Comparison of ENCODE assay signal across 8 cellular contexts in the genomic region with DNA sequence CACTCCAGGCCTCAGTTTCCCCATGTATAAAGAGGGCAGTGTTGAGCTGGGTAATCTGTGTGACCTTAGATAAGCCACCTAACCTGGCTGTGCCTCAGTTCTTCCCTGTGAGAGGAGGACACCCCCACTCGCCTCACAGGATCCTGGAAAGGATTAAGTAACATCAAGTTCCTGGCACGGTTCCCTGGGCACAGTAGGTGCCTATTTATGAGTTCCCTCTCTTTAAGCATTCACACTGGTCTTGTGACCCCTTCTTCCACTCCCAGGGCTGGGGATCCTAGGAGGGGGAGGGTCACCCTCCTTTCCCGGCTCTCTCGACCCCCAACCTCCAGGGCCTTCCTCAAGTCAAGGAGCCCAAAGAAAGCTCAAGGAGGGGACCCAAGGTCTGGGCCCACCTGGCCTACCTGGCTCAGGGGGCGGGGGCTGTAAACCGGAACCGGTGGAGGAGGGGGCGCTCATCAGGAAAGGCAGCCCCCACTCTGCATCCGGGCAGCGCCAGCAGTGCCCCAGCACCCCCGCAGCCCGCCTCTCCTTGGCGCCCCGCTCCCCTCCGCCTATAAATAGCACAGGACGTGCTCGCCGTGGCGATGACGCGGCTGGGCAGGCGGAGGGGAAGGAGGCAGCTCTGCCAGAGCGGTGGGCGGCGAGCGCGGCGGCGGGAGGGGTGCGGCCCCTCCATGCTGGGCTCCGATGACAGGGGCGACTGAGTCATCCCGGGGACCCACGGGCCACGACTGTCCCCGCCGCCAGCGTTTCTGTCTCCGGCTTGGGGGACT. TPM values are rescaled to one million over a fixed set of nuclear protein-coding genes. Genes with fewer than 3 reads are reported as not detected.
A peak's percentile ranks its signal among the peaks of the same experiment; 100 is the strongest.
DNase-seq lines count a peak whose midpoint lies in the region; ATAC-seq and TF ChIP-seq lines count a peak whose summit lies in the region.

No MANE protein-coding gene starts in this region.

- POLR2A ChIA-PET in CD4-positive, alpha-beta T cell (lab: Charles Lee) = interaction anchor here (0.7 to 4.4 kb wide), 7 partner anchors 10 to 340 kb away, joined by 3 to 36 read pairs (median 4); a partner anchor contains a TSS

- no peaks in the 10 kb centered on the region for H3K9me3 Mint-ChIP-seq in CD4-positive, alpha-beta T cell

- no peaks in the 10 kb centered on the region for H3K9me3 ChIP-seq in CD4-positive, alpha-beta T cell (ENCODE audit: control insufficient read depth, low read length)
- H3K9me3 ChIP-seq in suprapubic skin = no peaks in the 10 kb centered on the region

- ATAC-seq in CD4-positive, alpha-beta T cell (ENCODE audit: poor library complexity) = peak; percentile 74
- ATAC-seq in foreskin keratinocyte = peak; percentile 47
- no peak for ATAC-seq in GM19467 (IDR thresholded peaks at IDR 0.05; ENCODE audit: unreplicated experiment)
- no peak for ATAC-seq in HG02610 (IDR thresholded peaks at IDR 0.05; ENCODE audit: unreplicated experiment)

- peaks cover 8% of the 10 kb centered on the region for H3K36me3 Mint-ChIP-seq in CD4-positive, alpha-beta T cell (ENCODE audit: low read depth)

- peak overlapping the region; percentile 37 for H3K4me3 ChIP-seq in suprapubic skin

- no peaks in the 10 kb centered on the region for H3K4me1 ChIP-seq in foreskin keratinocyte
- peaks cover 61% of the 10 kb centered on the region for H3K4me1 ChIP-seq in suprapubic skin

- CTCF ChIA-PET in CD4-positive, alpha-beta T cell (lab: Charles Lee) = interaction anchor here (1.0 to 6.4 kb wide), 6 partner anchors 22 to 45 kb away, joined by 3 to 122 read pairs (median 4); no protein-coding TSS in a partner anchor

- no peak overlapping the region for H3K4me3 Mint-ChIP-seq in CD4-positive, alpha-beta T cell

- H3K36me3 ChIP-seq in suprapubic skin = peaks cover 8% of the 10 kb centered on the region

- peak overlapping the region; percentile 7 for H3K27ac ChIP-seq in CD4-positive, alpha-beta T cell (ENCODE audit: low read depth, low read length)
- H3K27ac ChIP-seq in foreskin keratinocyte = no peak overlapping the region
- H3K27ac ChIP-seq in suprapubic skin = peak overlapping the region; percentile 66

- 0% methylated on average over 8 of the region's 39 CpGs for WGBS in suprapubic skin

- TF ChIP-seq EP300 in suprapubic skin (IDR thresholded peaks at IDR 0.05) = no peak

- peak in 1 of 2 donors; percentile 45 for TF ChIP-seq POLR2A in suprapubic skin (IDR thresholded peaks at IDR 0.05)

- no peaks in the 10 kb centered on the region for H3K27me3 ChIP-seq in CD4-positive, alpha-beta T cell (ENCODE audit: control insufficient read depth, insufficient read depth, low read length)
- peaks cover 44% of the 10 kb centered on the region for H3K27me3 ChIP-seq in foreskin keratinocyte
- no peaks in the 10 kb centered on the region for H3K27me3 ChIP-seq in suprapubic skin

- intact Hi-C loops in CD4-positive, alpha-beta T cell (cut with DNase I, micrococcal nuclease) = loop anchor here in 1 of 2 experiments (1.0 kb wide), 1 partner anchor 29 kb away; no protein-coding TSS in a partner anchor

- peak; percentile 32 to 71 (median 56) for DNase-seq in CD4-positive, alpha-beta T cell
- DNase-seq in NCI-H345 treated with DMSO at 0.1 percent for 48 hours (lab: John Stamatoyannopoulos, UW; ENCODE audit: unreplicated experiment) (peak; percentile 49), foreskin keratinocyte (no peak), occipital lobe (lab: John Stamatoyannopoulos, UW) (peak; percentile 63), suprapubic skin (ENCODE audit: low spot score in 2 of 2) (peak in 1 of 2 donors; percentile 85)
- peak; percentile 36 for DNase-seq in activated effector memory CD4-positive, alpha-beta T cell treated with Interleukin-2 at 50 U/mL for 16 hours

- no peaks in the 10 kb centered on the region for H3K27me3 Mint-ChIP-seq in CD4-positive, alpha-beta T cell

- TF ChIP-seq CTCF in CD4-positive, alpha-beta T cell (IDR thresholded peaks at IDR 0.05) = no peak
- TF ChIP-seq CTCF in foreskin keratinocyte (conservative IDR thresholded peaks at IDR 0.05) = no peak
- no peak for TF ChIP-seq CTCF in suprapubic skin (IDR thresholded peaks at IDR 0.05)

- H3K27ac Mint-ChIP-seq in CD4-positive, alpha-beta T cell = peak overlapping the region; percentile 62

- H3K4me1 Mint-ChIP-seq in CD4-positive, alpha-beta T cell (ENCODE audit: low read depth) = peaks cover 29% of the 10 kb centered on the region

RNA-seq across cellular contexts. Expression of a gene that starts 9.4 kb away (rescaled TPM):
- total RNA-seq in CD4-positive, alpha-beta T cell = 1,000 to 10,000 TPM; 3,527 to 3,670 TPM
- total RNA-seq in foreskin keratinocyte = 2,499 and 2,540 TPM in 2 replicates
- polyA plus RNA-seq in foreskin keratinocyte = 3,348 and 3,422 TPM in 2 replicates
- total RNA-seq in occipital lobe = 958 TPM
- total RNA-seq in suprapubic skin = 1,000 to 10,000 TPM; 2,327 to 3,514 (median 3,192) TPM

RNA-seq across cellular contexts. Expression of a gene that starts 12.0 kb away (rescaled TPM):
- 10 to 100 TPM; 14.9 to 15.5 TPM for total RNA-seq in CD4-positive, alpha-beta T cell
- total RNA-seq in foreskin keratinocyte (6.2 and 7.9 TPM in 2 replicates), occipital lobe (20.6 TPM), suprapubic skin (10 to 100 TPM in 2 of 4 donors, 1 to 10 TPM in 2; 7.9 to 32.9 (median 17.1) TPM)
- 5.2 TPM in 2 replicates for polyA plus RNA-seq in foreskin keratinocyte

RNA-seq across cellular contexts. Expression of a gene that starts 16.2 kb away (rescaled TPM):
- total RNA-seq in CD4-positive, alpha-beta T cell = not detected
- total RNA-seq in foreskin keratinocyte (not detected in 2 replicates), occipital lobe (0.31 TPM), suprapubic skin (10 to 100 TPM; 10.9 to 26.4 (median 16.5) TPM)
- polyA plus RNA-seq in foreskin keratinocyte = not detected in 2 replicates

RNA-seq across cellular contexts. Expression of a gene that starts 43.5 kb away (rescaled TPM):
- not detected for total RNA-seq in CD4-positive, alpha-beta T cell
- total RNA-seq in foreskin keratinocyte = not detected in 2 replicates
- not detected in 2 replicates for polyA plus RNA-seq in foreskin keratinocyte
- not detected for total RNA-seq in occipital lobe
- total RNA-seq in suprapubic skin = not detected

RNA-seq across cellular contexts. Expression of a gene that starts 58.1 kb away (rescaled TPM):
- 10 to 100 TPM; 66.7 to 67.6 TPM for total RNA-seq in CD4-positive, alpha-beta T cell
- total RNA-seq in foreskin keratinocyte = 0.27 and 0.28 TPM in 2 replicates
- 0.14 and 0.17 TPM in 2 replicates for polyA plus RNA-seq in foreskin keratinocyte
- total RNA-seq in occipital lobe = 9.4 TPM
- 10 to 100 TPM in 1 of 4 donors, 1 to 10 TPM in 3; 5.3 to 14.1 (median 6.3) TPM for total RNA-seq in suprapubic skin

Comparison
In these comparisons a context has a peak if more than half of its experiments do, and no peak if none do; other contexts are left out.
1. ATAC-seq: peak in CD4-positive, alpha-beta T cell (single experiment) and foreskin keratinocyte (single experiment); none in GM19467 (single experiment) and HG02610 (single experiment).
2. DNase-seq: peak in CD4-positive, alpha-beta T cell (10 of 10), NCI-H345 treated with DMSO at 0.1 percent for 48 hours (single experiment), activated effector memory CD4-positive, alpha-beta T cell treated with Interleukin-2 at 50 U/mL for 16 hours (single experiment) and occipital lobe (single experiment); none in foreskin keratinocyte (0 of 2).